ENCODE assay signal across 23 cellular contexts in the genomic region with DNA sequence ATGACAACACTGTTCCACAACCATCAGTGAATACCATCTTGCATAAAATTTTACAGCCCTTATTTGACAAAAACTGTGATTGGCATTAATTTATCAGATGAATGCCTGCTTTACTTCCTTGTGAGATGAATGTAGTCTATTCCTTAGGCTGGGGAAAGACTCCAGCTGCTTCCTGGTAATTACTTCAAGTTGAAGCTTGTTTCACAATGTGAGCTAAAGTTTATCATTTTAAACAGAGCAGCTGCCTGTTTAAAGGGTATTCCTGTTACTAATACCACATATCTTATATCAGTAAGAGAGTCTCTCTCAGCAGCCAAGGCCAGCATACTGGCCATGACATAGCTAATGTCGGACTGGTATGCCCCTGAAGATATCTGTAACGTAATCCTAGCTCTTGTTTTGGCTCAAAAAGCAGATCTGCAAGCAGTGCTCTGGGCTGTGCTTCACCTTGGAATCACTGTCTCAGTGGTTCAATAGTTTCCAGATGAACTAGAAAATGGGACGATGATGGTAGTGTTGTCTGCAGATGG. TPM values are rescaled to one million over a fixed set of nuclear protein-coding genes. Genes with fewer than 3 reads are reported as not detected.
DNase-seq lines count a peak whose midpoint lies in the region; ATAC-seq, FAIRE-seq and TF ChIP-seq lines count a peak whose summit lies in the region.
"Had no signal": no experiment of that assay in that cellular context is flagged by ENCODE, and none has a peak within 500 bp of the region (broad histone marks: within the 10 kb centered on the region; RNA-seq: fewer than 3 reads in every experiment).

No MANE protein-coding gene starts in this region.

- no peak overlapping the region for H2BK5ac ChIP-seq in H1 (ENCODE audit: low read depth, low read length)

- H3K36me3 ChIP-seq in H1 (ENCODE audit: control insufficient read depth in 2 of 4, insufficient read depth in 4 of 4, low read length in 3 of 4) (peaks cover 20 to 48% (median 37%) of the 10 kb centered on the region in 4 experiments; a peak in 7 of 8 replicates), keratinocyte (ENCODE audit: control insufficient read depth in 2 of 2, extremely low read depth in 1 of 2, insufficient read depth in 2 of 2, low read length in 2 of 2) (peaks cover 25 to 60% of the 10 kb centered on the region in 2 experiments), smooth muscle cell (ENCODE audit: low read depth) (peaks cover 21% of the 10 kb centered on the region)
- peaks cover 83% of the 10 kb centered on the region for H3K36me3 ChIP-seq in effector memory CD4-positive, alpha-beta T cell (ENCODE audit: control insufficient read depth, insufficient read depth, low read length)

- H3K23ac ChIP-seq in H1 (ENCODE audit: insufficient read length): no peak overlapping the region

- no peak overlapping the region for H2AFZ ChIP-seq in H1 (ENCODE audit: low read length)
- no peak overlapping the region for H2AFZ ChIP-seq in keratinocyte (ENCODE audit: control insufficient read depth, low read length)
- H2AFZ ChIP-seq in smooth muscle cell (ENCODE audit: low read depth): no peak overlapping the region

- H3K14ac ChIP-seq in H1 (ENCODE audit: insufficient read length): no peak overlapping the region

- no peak overlapping the region for H4K91ac ChIP-seq in H1 (replicated peaks; ENCODE audit: insufficient read length, low read length)

- no peak for ATAC-seq in HG03457 (IDR thresholded peaks at IDR 0.05; ENCODE audit: unreplicated experiment)
- no peak for ATAC-seq in GM21717 (IDR thresholded peaks at IDR 0.05; ENCODE audit: unreplicated experiment)
- ATAC-seq: K562 had no signal

- TF ChIP-seq CTCF in H1 (IDR thresholded peaks at IDR 0.05; ENCODE audit: control extremely low read depth in 1 of 3, insufficient read depth in 1 of 3, low read depth in 1 of 3, low read length in 3 of 3) (no peak), keratinocyte (optimal IDR thresholded peaks at IDR 0.05 in 1 of 3, IDR thresholded peaks at IDR 0.05 in 1 of 3, conservative IDR thresholded peaks at IDR 0.05 in 1 of 3; ENCODE audit: extremely low read depth in 1 of 3, insufficient read depth in 2 of 3, low read length in 3 of 3) (no peak), smooth muscle cell (IDR thresholded peaks at IDR 0.05; ENCODE audit: borderline replicate concordance, insufficient read depth, poor library complexity, severe bottlenecking) (no peak)

- DNase-seq in NCI-H2171 treated with DMSO at 0.1 percent for 48 hours (lab: John Stamatoyannopoulos, UW): peak; percentile 40
- DNase-seq in NCI-H2171 (lab: John Stamatoyannopoulos, UW): no peak
- DNase-seq in H1 (ENCODE audit: low read depth in 1 of 2, low spot score in 2 of 2): no peak
- DNase-seq in keratinocyte (ENCODE audit: low read depth, low spot score): no peak
- no peak for DNase-seq in smooth muscle cell (lab: John Stamatoyannopoulos, UW; ENCODE audit: unreplicated experiment)
- DNase-seq in effector memory CD4-positive, alpha-beta T cell: no peak
- DNase-seq: 8988T; AML-193; Calu3; CD8-positive, alpha-beta memory T cell; DMS53; GDM1; MG63; NCI-H1417 treated with DMSO at 0.1 percent for 48 hours; NCI-H187; NCI-H524 treated with DMSO at 0.1 percent for 48 hours; Right ventricle myocardium superior had no signal

- no peak overlapping the region for H2BK20ac ChIP-seq in H1 (ENCODE audit: low read length)

- TF ChIP-seq RAD21 in H1 (IDR thresholded peaks at IDR 0.05 in 1 of 2, conservative IDR thresholded peaks at IDR 0.05 in 1 of 2; ENCODE audit: low read depth in 2 of 2, low read length in 2 of 2): no peak

- no peak for TF ChIP-seq POLR2A in H1 (IDR thresholded peaks at IDR 0.05; ENCODE audit: control extremely low read depth in 1 of 2, low read depth in 2 of 2, low read length in 2 of 2)

- 0 out of 2 replicates have a peak overlapping the region, but pooled peaks have one; percentile 41 for H4K8ac ChIP-seq in H1 (ENCODE audit: extremely low read depth, insufficient read depth, low read length)

- POLR2A ChIA-PET in H1 (lab: Charles Lee; ENCODE audit: partially characterized antibody): no interaction called here

- H3K9me3 ChIP-seq in H1 (ENCODE audit: insufficient read depth in 2 of 2, low read depth in 1 of 2, low read length in 1 of 2) (no peaks in the 10 kb centered on the region), keratinocyte (ENCODE audit: control insufficient read depth, low read depth, low read length) (no peaks in the 10 kb centered on the region), smooth muscle cell (replicated peaks; ENCODE audit: low read depth) (no peaks in the 10 kb centered on the region)
- H3K9me3 ChIP-seq in effector memory CD4-positive, alpha-beta T cell (ENCODE audit: control insufficient read depth, low read length): no peaks in the 10 kb centered on the region

- H3K27ac ChIP-seq in H1 (ENCODE audit: low read depth, low read length) (no peak overlapping the region), keratinocyte (ENCODE audit: control insufficient read depth, insufficient read depth, low read length) (no peak overlapping the region), smooth muscle cell (ENCODE audit: low read depth) (peak overlapping the region; percentile 58)
- no peak overlapping the region for H3K27ac ChIP-seq in effector memory CD4-positive, alpha-beta T cell (ENCODE audit: insufficient read depth, low read length, poor library complexity, severe bottlenecking)
- H3K27ac ChIP-seq: C4-2B had no signal

- CTCF ChIA-PET in H1 (lab: Charles Lee; ENCODE audit: partially characterized antibody): interaction anchor here (0.8 to 1.8 kb wide), 2 partner anchors 17 to 40 kb away, joined by 3 read pairs; no protein-coding TSS in a partner anchor

- H2BK120ac ChIP-seq in H1 (replicated peaks; ENCODE audit: low read depth, low read length): no peak overlapping the region

- no peak overlapping the region for H3K4ac ChIP-seq in H1 (replicated peaks; ENCODE audit: insufficient read length, low read depth, low read length)

- no peak overlapping the region for H2BK12ac ChIP-seq in H1 (ENCODE audit: low read depth, low read length)

- H3K4me3 ChIP-seq in H1 (ENCODE audit: extremely low read depth in 1 of 4, insufficient read depth in 2 of 4, low read depth in 3 of 4, low read length in 4 of 4) (no peak overlapping the region), keratinocyte (ENCODE audit: control insufficient read depth in 2 of 3, extremely low read depth in 1 of 3, insufficient read depth in 2 of 3, low read depth in 1 of 3, low read length in 3 of 3) (no peak overlapping the region), smooth muscle cell (no peak overlapping the region)
- no peak overlapping the region for H3K4me3 ChIP-seq in effector memory CD4-positive, alpha-beta T cell (ENCODE audit: insufficient read depth, low read depth, low read length, poor library complexity, severe bottlenecking)
- H3K4me3 ChIP-seq: K562, MG63 had no signal

- no peaks in the 10 kb centered on the region for H3K4me1 ChIP-seq in H1 (replicated peaks in 1 of 4; ENCODE audit: control insufficient read depth in 3 of 4, insufficient read depth in 4 of 4, low read length in 3 of 4)
- H3K4me1 ChIP-seq in keratinocyte (ENCODE audit: control insufficient read depth, extremely low read depth, insufficient read depth, low read length): peaks cover 10% of the 10 kb centered on the region
- H3K4me1 ChIP-seq in smooth muscle cell (ENCODE audit: low read depth): no peaks in the 10 kb centered on the region
- H3K4me1 ChIP-seq in effector memory CD4-positive, alpha-beta T cell (ENCODE audit: control insufficient read depth, insufficient read depth, low read length, poor library complexity, severe bottlenecking): no peaks in the 10 kb centered on the region

- H2BK15ac ChIP-seq in H1 (ENCODE audit: low read length): no peak overlapping the region

- no peaks in the 10 kb centered on the region for H3K79me2 ChIP-seq in H1 (ENCODE audit: control insufficient read depth in 1 of 2, insufficient read depth in 2 of 2, low read length in 2 of 2)
- no peaks in the 10 kb centered on the region for H3K79me2 ChIP-seq in keratinocyte (ENCODE audit: control insufficient read depth, insufficient read depth, low read length)
- H3K79me2 ChIP-seq in smooth muscle cell (ENCODE audit: low read depth): no peaks in the 10 kb centered on the region

- H3K9ac ChIP-seq in H1 (replicated peaks in 1 of 4; ENCODE audit: extremely low read depth in 1 of 4, low read depth in 3 of 4, low read length in 3 of 4) (no peak overlapping the region), keratinocyte (ENCODE audit: control insufficient read depth, extremely low read depth, insufficient read depth, low read length) (no peak overlapping the region), smooth muscle cell (ENCODE audit: low read depth) (no peak overlapping the region)

- WGBS in H1 (ENCODE audit: extremely low coverage in 1 of 2, insufficient coverage in 1 of 2, insufficient read length in 1 of 2, insufficient replicate concordance in 2 of 2, low coverage in 1 of 2, low lambda C conversion rate in 2 of 2, missing lambda C conversion rate in 1 of 2), 2 experiments: 89% methylated on average over 3 of the region's 3 CpGs; no CpG with 5 or more reads in 1 of the 2 experiments
- WGBS in smooth muscle cell (ENCODE audit: low lambda C conversion rate): 30% methylated on average over 3 of the region's 3 CpGs

- H3K27me3 ChIP-seq in H1 (replicated peaks in 1 of 4; ENCODE audit: control insufficient read depth in 3 of 4, extremely low read depth in 1 of 4, insufficient read depth in 3 of 4, low read length in 3 of 4) (no peaks in the 10 kb centered on the region), keratinocyte (ENCODE audit: control insufficient read depth, extremely low read depth, insufficient read depth, low read length) (no peaks in the 10 kb centered on the region), smooth muscle cell (ENCODE audit: low read depth) (no peaks in the 10 kb centered on the region)
- no peaks in the 10 kb centered on the region for H3K27me3 ChIP-seq in effector memory CD4-positive, alpha-beta T cell (replicated peaks; ENCODE audit: control insufficient read depth, insufficient read depth, low read length, poor library complexity, severe bottlenecking)
- H3K27me3 ChIP-seq: MG63 had no signal

- no peaks in the 10 kb centered on the region for H4K20me1 ChIP-seq in H1 (replicated peaks in 1 of 2; ENCODE audit: control insufficient read depth in 1 of 2, insufficient read depth in 2 of 2, low read length in 2 of 2)
- H4K20me1 ChIP-seq in keratinocyte (ENCODE audit: control insufficient read depth, extremely low read depth, insufficient read depth, low read length): no peaks in the 10 kb centered on the region
- H4K20me1 ChIP-seq in smooth muscle cell (ENCODE audit: low read depth): peaks cover 3% of the 10 kb centered on the region

- no peak for TF ChIP-seq EP300 in H1 (IDR thresholded peaks at IDR 0.05; ENCODE audit: borderline replicate concordance in 1 of 2, low read depth in 2 of 2, low read length in 2 of 2)

- dilution Hi-C loops in keratinocyte (cut with MboI; ENCODE audit: extremely low pct_ligation_motif_present, low sequenced_read_pairs): no loop called here

- H3K23me2 ChIP-seq in H1 (ENCODE audit: low read depth, low read length): peaks cover 2% of the 10 kb centered on the region

- FAIRE-seq in H1 (lab: Jason Lieb, UNC) (no peak), keratinocyte (lab: Jason Lieb, UNC) (peak; percentile 72)
- FAIRE-seq: GM18507, K562 had no signal

- no peak overlapping the region for H4K5ac ChIP-seq in H1 (ENCODE audit: insufficient read length, low read depth, low read length)

- no peak overlapping the region for H3K56ac ChIP-seq in H1 (replicated peaks; ENCODE audit: insufficient read length, low read depth, low read length)

- peaks cover 37% of the 10 kb centered on the region for H3F3A ChIP-seq in smooth muscle cell (ENCODE audit: low read depth)

- H3K4me2 ChIP-seq in H1 (ENCODE audit: insufficient read depth in 1 of 2, low read depth in 2 of 2, low read length in 2 of 2): no peak overlapping the region
- H3K4me2 ChIP-seq in keratinocyte (ENCODE audit: control insufficient read depth, extremely low read depth, insufficient read depth, low read depth, low read length): no peak overlapping the region
- no peak overlapping the region for H3K4me2 ChIP-seq in smooth muscle cell

- no peaks in the 10 kb centered on the region for H3K79me1 ChIP-seq in H1 (ENCODE audit: low read depth, low read length)

- H3K9me1 ChIP-seq in keratinocyte (ENCODE audit: control insufficient read depth, extremely low read depth, insufficient read depth, low read length): peaks cover 2% of the 10 kb centered on the region

- no peak overlapping the region for H2AK5ac ChIP-seq in H1 (ENCODE audit: low read depth, low read length)

- no peak overlapping the region for H3K18ac ChIP-seq in H1 (ENCODE audit: extremely low read depth, low read length)

RNA-seq across cellular contexts. Expression of a gene that starts 13.2 kb away (rescaled TPM):
- 13.6 and 13.7 TPM in 2 replicates for total RNA-seq in H1 (2021; fragmentation: NEBNext Ultra II Directional; extraction: Animal tissue kit (Norgen Biotek cat#: 25700))
- polyA plus RNA-seq in H1 (2011; rRNA removed) (13.3 and 18.3 TPM in 2 replicates), keratinocyte (55.2 to 107 TPM (median 98.0 TPM) in 3 replicates), smooth muscle cell (68.9 and 88.0 TPM in 2 replicates)
- polyA plus RNA-seq in H1 (2011; cell fraction: cytosol; rRNA removed): 12.6 TPM
- 5.5 TPM for polyA plus RNA-seq in H1 (2011; cell fraction: nucleus; rRNA removed)
- 8.6 to 11.7 TPM (median 10.3 TPM) in 4 replicates for polyA plus RNA-seq in H1 (2012, experiment 1 of 2)
- 3.9 TPM for polyA plus RNA-seq in H1 (2012, experiment 2 of 2)
- polyA plus RNA-seq in H1 (2013, experiment 1 of 2): 11.1 TPM
- 11.9 TPM for polyA plus RNA-seq in H1 (2013, experiment 2 of 2)
- polyA minus RNA-seq in H1 (2011; rRNA and poly(A)+ RNA removed): 9.9 TPM in 2 replicates
- polyA minus RNA-seq in H1 (2011; cell fraction: cytosol; rRNA and poly(A)+ RNA removed): 10.2 TPM
- polyA minus RNA-seq in H1 (2011; cell fraction: nucleus; rRNA and poly(A)+ RNA removed): 6.4 TPM
- 37.9 TPM for polyA plus RNA-seq in keratinocyte (2011; ENCODE audit: low read depth)
- polyA plus RNA-seq in keratinocyte (2011; cell fraction: cytosol; rRNA removed): 80.7 and 116 TPM in 2 replicates
- polyA plus RNA-seq in keratinocyte (2011; cell fraction: nucleus; rRNA removed): 34.7 and 35.5 TPM in 2 replicates
- 41.8 and 65.4 TPM in 2 replicates for polyA plus RNA-seq in keratinocyte (2012; ENCODE audit: low replicate concordance)
- 42.4 to 71.7 TPM (median 60.0 TPM) in 3 replicates for polyA minus RNA-seq in keratinocyte
- 66.4 TPM for polyA minus RNA-seq in keratinocyte (2011; cell fraction: cytosol; rRNA and poly(A)+ RNA removed)
- 14.6 and 25.1 TPM in 2 replicates for polyA minus RNA-seq in keratinocyte (2011; cell fraction: nucleus; rRNA and poly(A)+ RNA removed)
- total RNA-seq in smooth muscle cell: 78.1 and 85.6 TPM in 2 replicates

RNA-seq across cellular contexts. Expression of a gene that starts 45.8 kb away (rescaled TPM):
- 32.5 and 34.2 TPM in 2 replicates for total RNA-seq in H1 (2021; fragmentation: NEBNext Ultra II Directional; extraction: Animal tissue kit (Norgen Biotek cat#: 25700))
- polyA plus RNA-seq in H1 (2011; rRNA removed) (9.1 and 11.5 TPM in 2 replicates), keratinocyte (33.7 to 42.2 TPM (median 38.9 TPM) in 3 replicates), smooth muscle cell (42.0 and 43.5 TPM in 2 replicates)
- 12.8 TPM for polyA plus RNA-seq in H1 (2011; cell fraction: cytosol; rRNA removed)
- 13.4 TPM for polyA plus RNA-seq in H1 (2011; cell fraction: nucleus; rRNA removed)
- 14.1 to 20.5 TPM (median 19.2 TPM) in 4 replicates for polyA plus RNA-seq in H1 (2012, experiment 1 of 2)
- 1.5 TPM for polyA plus RNA-seq in H1 (2012, experiment 2 of 2)
- 40.3 TPM for polyA plus RNA-seq in H1 (2013, experiment 1 of 2)
- polyA plus RNA-seq in H1 (2013, experiment 2 of 2): 43.4 TPM
- 95.2 and 95.6 TPM in 2 replicates for polyA minus RNA-seq in H1 (2011; rRNA and poly(A)+ RNA removed)
- polyA minus RNA-seq in H1 (2011; cell fraction: cytosol; rRNA and poly(A)+ RNA removed): 33.5 TPM
- 45.2 TPM for polyA minus RNA-seq in H1 (2011; cell fraction: nucleus; rRNA and poly(A)+ RNA removed)
- polyA plus RNA-seq in keratinocyte (2011; ENCODE audit: low read depth): 36.5 TPM
- polyA plus RNA-seq in keratinocyte (2011; cell fraction: cytosol; rRNA removed): 22.8 and 42.6 TPM in 2 replicates
- 45.3 and 50.7 TPM in 2 replicates for polyA plus RNA-seq in keratinocyte (2011; cell fraction: nucleus; rRNA removed)
- 13.6 and 25.0 TPM in 2 replicates for polyA plus RNA-seq in keratinocyte (2012; ENCODE audit: low replicate concordance)
- 47.9 to 108 TPM (median 97.4 TPM) in 3 replicates for polyA minus RNA-seq in keratinocyte
- 46.2 TPM for polyA minus RNA-seq in keratinocyte (2011; cell fraction: cytosol; rRNA and poly(A)+ RNA removed)
- polyA minus RNA-seq in keratinocyte (2011; cell fraction: nucleus; rRNA and poly(A)+ RNA removed): 31.1 and 49.4 TPM in 2 replicates
- total RNA-seq in smooth muscle cell: 57.1 and 58.0 TPM in 2 replicates

RNA-seq across cellular contexts. Expression of a gene that starts 46.0 kb away (rescaled TPM):
- total RNA-seq in H1 (2021; fragmentation: NEBNext Ultra II Directional; extraction: Animal tissue kit (Norgen Biotek cat#: 25700)): 93.1 and 95.1 TPM in 2 replicates
- polyA plus RNA-seq in H1 (2011; rRNA removed): 98.3 and 117 TPM in 2 replicates
- polyA plus RNA-seq in H1 (2011; cell fraction: cytosol; rRNA removed): 123 TPM
- 179 TPM for polyA plus RNA-seq in H1 (2011; cell fraction: nucleus; rRNA removed)
- polyA plus RNA-seq in H1 (2012, experiment 1 of 2): 86.9 to 108 TPM (median 91.2 TPM) in 4 replicates
- polyA plus RNA-seq in H1 (2012, experiment 2 of 2): 31.9 TPM
- 102 TPM for polyA plus RNA-seq in H1 (2013, experiment 1 of 2)
- 97.3 TPM for polyA plus RNA-seq in H1 (2013, experiment 2 of 2)
- polyA minus RNA-seq in H1 (2011; rRNA and poly(A)+ RNA removed): 74.9 and 95.6 TPM in 2 replicates
- 52.8 TPM for polyA minus RNA-seq in H1 (2011; cell fraction: cytosol; rRNA and poly(A)+ RNA removed)
- polyA minus RNA-seq in H1 (2011; cell fraction: nucleus; rRNA and poly(A)+ RNA removed): 49.9 TPM
- polyA plus RNA-seq in keratinocyte: 66.5 to 75.7 TPM (median 69.2 TPM) in 3 replicates
- 310 TPM for polyA plus RNA-seq in keratinocyte (2011; ENCODE audit: low read depth)
- polyA plus RNA-seq in keratinocyte (2011; cell fraction: cytosol; rRNA removed): 56.1 and 57.7 TPM in 2 replicates
- polyA plus RNA-seq in keratinocyte (2011; cell fraction: nucleus; rRNA removed): 104 and 119 TPM in 2 replicates
- polyA plus RNA-seq in keratinocyte (2012; ENCODE audit: low replicate concordance): 50.1 and 71.0 TPM in 2 replicates
- 59.7 to 75.2 TPM (median 61.9 TPM) in 3 replicates for polyA minus RNA-seq in keratinocyte
- 50.6 TPM for polyA minus RNA-seq in keratinocyte (2011; cell fraction: cytosol; rRNA and poly(A)+ RNA removed)
- polyA minus RNA-seq in keratinocyte (2011; cell fraction: nucleus; rRNA and poly(A)+ RNA removed): 19.2 and 37.2 TPM in 2 replicates
- 68.7 and 104 TPM in 2 replicates for total RNA-seq in smooth muscle cell
- 58.1 and 82.1 TPM in 2 replicates for polyA plus RNA-seq in smooth muscle cell

RNA-seq across cellular contexts. Expression of a gene that starts 52.6 kb away (rescaled TPM):
- total RNA-seq in H1 (2021; fragmentation: NEBNext Ultra II Directional; extraction: Animal tissue kit (Norgen Biotek cat#: 25700)): 2.3 and 2.9 TPM in 2 replicates
- polyA plus RNA-seq in H1 (2011; rRNA removed) (9.7 and 10.6 TPM in 2 replicates), keratinocyte (8.7 to 15.4 TPM (median 13.1 TPM) in 3 replicates), smooth muscle cell (0.33 and 0.59 TPM in 2 replicates)
- 6.6 TPM for polyA plus RNA-seq in H1 (2011; cell fraction: cytosol; rRNA removed)
- polyA plus RNA-seq in H1 (2011; cell fraction: nucleus; rRNA removed): 4.5 TPM
- 2.7 to 4.6 TPM (median 3.7 TPM) in 4 replicates for polyA plus RNA-seq in H1 (2012, experiment 1 of 2)
- 5.6 TPM for polyA plus RNA-seq in H1 (2012, experiment 2 of 2)
- polyA plus RNA-seq in H1 (2013, experiment 1 of 2): 4.5 TPM
- polyA plus RNA-seq in H1 (2013, experiment 2 of 2): 5.9 TPM
- 3.9 and 4.3 TPM in 2 replicates for polyA minus RNA-seq in H1 (2011; rRNA and poly(A)+ RNA removed)
- polyA minus RNA-seq in H1 (2011; cell fraction: cytosol; rRNA and poly(A)+ RNA removed): 4.3 TPM
- 2.7 TPM for polyA minus RNA-seq in H1 (2011; cell fraction: nucleus; rRNA and poly(A)+ RNA removed)
- 2.0 TPM for polyA plus RNA-seq in keratinocyte (2011; ENCODE audit: low read depth)
- polyA plus RNA-seq in keratinocyte (2011; cell fraction: cytosol; rRNA removed): 7.6 and 10.6 TPM in 2 replicates
- 5.4 and 8.0 TPM in 2 replicates for polyA plus RNA-seq in keratinocyte (2011; cell fraction: nucleus; rRNA removed)
- polyA plus RNA-seq in keratinocyte (2012; ENCODE audit: low replicate concordance): 5.8 and 10.7 TPM in 2 replicates
- polyA minus RNA-seq in keratinocyte: 8.3 to 14.0 TPM (median 14.0 TPM) in 3 replicates
- 9.0 TPM for polyA minus RNA-seq in keratinocyte (2011; cell fraction: cytosol; rRNA and poly(A)+ RNA removed)
- 2.8 and 7.2 TPM in 2 replicates for polyA minus RNA-seq in keratinocyte (2011; cell fraction: nucleus; rRNA and poly(A)+ RNA removed)
- 0.81 TPM in 1 of 2 replicates, not detected in the other for total RNA-seq in smooth muscle cell
- total RNA-seq: LHCN-M2 had no signal
